19 cellular contexts compared by ENCODE assay signal in genomic region chr10:48464121-48464870, GRCh38.
DNase-seq lines count a peak whose midpoint lies in the region; ATAC-seq and TF ChIP-seq lines count a peak whose summit lies in the region.
"Had no signal": no experiment of that assay in that cellular context is flagged by ENCODE, and none has a peak within 500 bp of the region (broad histone marks: within the 10 kb centered on the region; RNA-seq: fewer than 3 reads in every experiment).

No MANE protein-coding gene starts in this region.

- no peak for ATAC-seq in activated B cell treated with CpG ODN at 0.5 μM for 24 hours (ENCODE audit: low read depth)
- ATAC-seq in upper lobe of right lung, result no peak
- ATAC-seq in esophagus mucosa, result no peak

- no TSS peak for BruUV-seq in mammary epithelial cell (replicated peaks; lab: Mats Ljungman, UMichigan)

- no peaks in the 10 kb centered on the region for H3K36me3 Mint-ChIP-seq in activated B cell treated with CpG ODN at 0.5 μM for 24 hours (ENCODE audit: low read depth)
- H3K36me3 Mint-ChIP-seq in nephron (ENCODE audit: low read depth), result no peaks in the 10 kb centered on the region
- H3K36me3 Mint-ChIP-seq: CD8-positive, alpha-beta memory T cell; naive B cell had no signal

- H3K27me3 ChIP-seq in breast epithelium (peaks cover 0 to 5% of the 10 kb centered on the region in 2 donors), mammary epithelial cell (ENCODE audit: insufficient read depth, low read length) (no peaks in the 10 kb centered on the region), upper lobe of right lung (peaks cover 6% of the 10 kb centered on the region)
- H3K27me3 ChIP-seq: SJSA1 had no signal

- H3K36me3 ChIP-seq in breast epithelium, result no peaks in the 10 kb centered on the region
- H3K36me3 ChIP-seq in mammary epithelial cell (ENCODE audit: insufficient read depth, low read length), result no peaks in the 10 kb centered on the region
- H3K36me3 ChIP-seq in upper lobe of right lung, result no peaks in the 10 kb centered on the region
- H3K36me3 ChIP-seq: SJSA1 had no signal

- WGBS in mammary epithelial cell (ENCODE audit: low coverage, missing lambda C conversion rate), result 88% methylated on average over 8 of the region's 9 CpGs

- CTCF ChIA-PET in mammary epithelial cell (lab: Charles Lee; ENCODE audit: low non-redundant PET), result interaction anchor here (0.6 kb wide), 1 partner anchor 1054 kb away, joined by 3 read pairs; no protein-coding TSS in a partner anchor
- CTCF ChIA-PET in activated B cell treated with CpG ODN at 0.5 μM for 24 hours (lab: Charles Lee), result no interaction called here

- no peaks in the 10 kb centered on the region for H4K20me1 ChIP-seq in mammary epithelial cell (ENCODE audit: insufficient read depth, low read length)

- H3K9me3 Mint-ChIP-seq in activated B cell treated with CpG ODN at 0.5 μM for 24 hours (no peaks in the 10 kb centered on the region), nephron (no peaks in the 10 kb centered on the region)
- H3K9me3 Mint-ChIP-seq: CD8-positive, alpha-beta memory T cell; naive B cell; T-helper 2 cell treated with Interferon-gamma antibody and Interleukin-4, amounts not matched to agents 5 μg/mL and 100 μg/mL, for 36 hours had no signal

- H2AFZ ChIP-seq in mammary epithelial cell (ENCODE audit: low read depth, low read length), result no peak overlapping the region
- H2AFZ ChIP-seq: PC-9 had no signal

- H3K79me2 ChIP-seq in mammary epithelial cell (ENCODE audit: insufficient read depth, low read length), result peaks cover 26% of the 10 kb centered on the region

- H3K4me1 Mint-ChIP-seq in activated B cell treated with CpG ODN at 0.5 μM for 24 hours (no peaks in the 10 kb centered on the region), nephron (peaks cover 41% of the 10 kb centered on the region)
- H3K4me1 Mint-ChIP-seq: CD8-positive, alpha-beta memory T cell had no signal

- dilution Hi-C loops in mammary epithelial cell (cut with HindIII; ENCODE audit: low sequenced_read_pairs), result no loop called here

- no peak overlapping the region for H3K27ac ChIP-seq in breast epithelium
- H3K27ac ChIP-seq in mammary epithelial cell (ENCODE audit: insufficient read depth, low read depth, low read length), result no peak overlapping the region
- H3K27ac ChIP-seq in upper lobe of right lung, result no peak overlapping the region
- H3K27ac ChIP-seq: PC-9, SJSA1, skin epidermis had no signal

- DNase-seq in breast epithelium (ENCODE audit: low spot score in 2 of 2), result peak; percentile 14 to 36
- no peak for DNase-seq in mammary epithelial cell
- peak; percentile 10 for DNase-seq in activated B cell treated with CpG ODN at 0.5 μM for 24 hours
- DNase-seq in upper lobe of right lung, result peak; percentile 58
- no peak for DNase-seq in NOMO-1 treated with DMSO at 0.1 percent for 48 hours (lab: John Stamatoyannopoulos, UW; ENCODE audit: unreplicated experiment)
- no peak for DNase-seq in NCI-H2171 treated with DMSO at 0.1 percent for 48 hours (lab: John Stamatoyannopoulos, UW)
- DNase-seq: CD8-positive, alpha-beta memory T cell; naive B cell; NCI-H1436 treated with DMSO at 0.1 percent for 48 hours; NCI-H748 treated with DMSO at 0.1 percent for 48 hours; stimulated activated CD4-positive, alpha-beta T cell treated with anti-CD3 and anti-CD28 coated beads, Interleukin-4, amount 100 ng/mL, for 24 hours had no signal

- intact Hi-C loops in breast epithelium (cut with DNase I; ENCODE audit: low total_unique reads) (no loop called here), mammary epithelial cell (cut with micrococcal nuclease) (no loop called here), activated B cell treated with CpG ODN at 0.5 μM for 24 hours (cut with micrococcal nuclease) (no loop called here), upper lobe of right lung (cut with DNase I) (no loop called here)

- no peak overlapping the region for H3K4me3 ChIP-seq in breast epithelium
- H3K4me3 ChIP-seq in mammary epithelial cell (replicated peaks in 1 of 3; ENCODE audit: insufficient read depth in 1 of 3, low read depth in 2 of 3, low read length in 3 of 3), result no peak overlapping the region
- no peak overlapping the region for H3K4me3 ChIP-seq in upper lobe of right lung
- H3K4me3 ChIP-seq: lung, PC-9, SJSA1, skin epidermis had no signal

- H3K4me3 Mint-ChIP-seq in activated B cell treated with CpG ODN at 0.5 μM for 24 hours (no peak overlapping the region), nephron (peak overlapping the region in 1 of 3 experiments; percentile 2)
- H3K4me3 Mint-ChIP-seq: T-helper 2 cell treated with Interferon-gamma antibody and Interleukin-4, amounts not matched to agents 5 μg/mL and 100 μg/mL, for 36 hours had no signal

- H3K27me3 Mint-ChIP-seq in activated B cell treated with CpG ODN at 0.5 μM for 24 hours, result peaks cover 3% of the 10 kb centered on the region
- H3K27me3 Mint-ChIP-seq in nephron (ENCODE audit: low read depth), result peaks cover 4% of the 10 kb centered on the region

- H3K4me1 ChIP-seq in breast epithelium, result no peaks in the 10 kb centered on the region
- H3K4me1 ChIP-seq in mammary epithelial cell (ENCODE audit: insufficient read depth, low read length), result peaks cover 28% of the 10 kb centered on the region
- H3K4me1 ChIP-seq in upper lobe of right lung, result no peaks in the 10 kb centered on the region
- H3K4me1 ChIP-seq: SJSA1 had no signal

- H3K9me3 ChIP-seq in breast epithelium (no peaks in the 10 kb centered on the region), mammary epithelial cell (replicated peaks; ENCODE audit: insufficient read depth, low read length) (no peaks in the 10 kb centered on the region), upper lobe of right lung (no peaks in the 10 kb centered on the region)
- H3K9me3 ChIP-seq: SJSA1 had no signal

- no peak overlapping the region for H3K4me2 ChIP-seq in mammary epithelial cell (ENCODE audit: insufficient read depth, low read depth, low read length)
- H3K4me2 ChIP-seq: PC-9 had no signal

- no peak for TF ChIP-seq POLR2A in breast epithelium (IDR thresholded peaks at IDR 0.05)

- no peak overlapping the region for H3K9ac ChIP-seq in mammary epithelial cell (ENCODE audit: insufficient read depth, low read length)

- TF ChIP-seq CTCF in breast epithelium (IDR thresholded peaks at IDR 0.05) (no peak), mammary epithelial cell (conservative IDR thresholded peaks at IDR 0.05 in 1 of 2, IDR thresholded peaks at IDR 0.05 in 1 of 2; ENCODE audit: extremely low read depth in 1 of 2, insufficient read depth in 1 of 2, low read depth in 1 of 2, low read length in 2 of 2) (no peak), activated B cell treated with CpG ODN at 0.5 μM for 24 hours (IDR thresholded peaks at IDR 0.05) (no peak), nephron (IDR thresholded peaks at IDR 0.05; ENCODE audit: unreplicated experiment in 3 of 3) (no peak), upper lobe of right lung (IDR thresholded peaks at IDR 0.05) (no peak)

- POLR2A ChIA-PET in activated B cell treated with CpG ODN at 0.5 μM for 24 hours (lab: Charles Lee), result no interaction called here

- in situ Hi-C loops in mammary epithelial cell (cut with MboI; ENCODE audit: low sequenced_read_pairs in 2 of 2), result no loop called here

- no peak overlapping the region for H3K27ac Mint-ChIP-seq in activated B cell treated with CpG ODN at 0.5 μM for 24 hours
- peak overlapping the region; percentile 62 to 89 (median 81) for H3K27ac Mint-ChIP-seq in nephron
- H3K27ac Mint-ChIP-seq: CD8-positive, alpha-beta memory T cell; progenitor cell of endocrine pancreas; T-helper 2 cell treated with Interferon-gamma antibody and Interleukin-4, amounts not matched to agents 5 μg/mL and 100 μg/mL, for 36 hours had no signal

Comparison
In these comparisons a context has a peak if more than half of its experiments do, and no peak if none do; other contexts are left out.
1. DNase-seq: peak in breast epithelium (2 of 2), activated B cell treated with CpG ODN at 0.5 μM for 24 hours (single experiment) and upper lobe of right lung (single experiment); none in mammary epithelial cell (single experiment), NOMO-1 treated with DMSO at 0.1 percent for 48 hours (single experiment) and NCI-H2171 treated with DMSO at 0.1 percent for 48 hours (single experiment).